In the genomic region with DNA sequence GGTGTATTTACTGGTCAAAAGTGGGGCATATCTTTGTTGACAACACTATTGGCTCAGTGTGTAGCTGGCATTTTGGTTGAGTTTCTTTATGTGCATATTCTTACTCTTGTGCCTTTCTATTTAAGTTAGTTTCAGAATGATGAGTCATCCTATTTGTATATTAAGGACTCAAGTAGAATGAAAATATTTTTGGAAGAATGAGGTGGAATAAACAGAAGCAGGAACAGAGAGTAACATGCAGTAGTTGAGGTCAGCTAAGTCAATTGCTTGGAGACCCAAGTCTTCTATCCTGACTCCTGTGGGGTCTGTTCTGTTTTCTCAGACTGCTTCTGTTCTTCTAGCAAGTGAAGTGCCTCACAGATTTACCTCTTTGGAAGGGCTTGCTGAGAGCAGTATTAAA, we compare ENCODE assay signal across 13 cellular contexts.
A peak's percentile ranks its signal among the peaks of the same experiment; 100 is the strongest.
DNase-seq lines count a peak whose midpoint lies in the region; ATAC-seq, FAIRE-seq and TF ChIP-seq lines count a peak whose summit lies in the region.
"Had no signal": no experiment of that assay in that cellular context is flagged by ENCODE, and none has a peak within 500 bp of the region (broad histone marks: within the 10 kb centered on the region; RNA-seq: fewer than 3 reads in every experiment).

No MANE protein-coding gene starts in this region.

- H3K4me1 ChIP-seq in adipocyte (ENCODE audit: control insufficient read depth, insufficient read depth, low read length) = peaks cover 14% of the 10 kb centered on the region
- H3K4me1 ChIP-seq: prostate gland had no signal

- H3K9ac ChIP-seq in adipocyte (ENCODE audit: low read length) = no peak overlapping the region

- no peak for FAIRE-seq in D721Med (lab: Jason Lieb, UNC)

- DNase-seq in GM12864 (ENCODE audit: low read depth) (peak; percentile 22), adipocyte (ENCODE audit: low read depth) (peak; percentile 46), D721Med (ENCODE audit: insufficient read length, low spot score) (no peak), SHP77 treated with DMSO at 0.1 percent for 48 hours (lab: John Stamatoyannopoulos, UW) (no peak)
- DNase-seq: activated T-cell treated with anti-CD3 and anti-CD28 coated beads, Interleukin-2, amount 50 U/mL, for 4 hours; NCI-H510A treated with DMSO at 0.1 percent for 48 hours; SHP77; stimulated activated CD4-positive, alpha-beta T cell treated with anti-CD3 and anti-CD28 coated beads, Interleukin-4, amount 100 ng/mL, for 24 hours had no signal

- H3K9me3 ChIP-seq in adipocyte (ENCODE audit: control insufficient read depth, low read length) = no peaks in the 10 kb centered on the region
- H3K9me3 ChIP-seq: prostate gland had no signal

- no peaks in the 10 kb centered on the region for H3K36me3 ChIP-seq in adipocyte (ENCODE audit: control insufficient read depth, insufficient read depth, low read length, severe bottlenecking)
- H3K36me3 ChIP-seq: prostate gland had no signal

- TF ChIP-seq CTCF in GM12864 (IDR thresholded peaks at IDR 0.05; ENCODE audit: low read depth, low read length, missing control alignments) (no peak), D721Med (IDR thresholded peaks at IDR 0.05; ENCODE audit: insufficient read depth, missing control alignments) (no peak)

- ATAC-seq in GM21360 (IDR thresholded peaks at IDR 0.05; ENCODE audit: unreplicated experiment) (peak; percentile 78), HG03039 (IDR thresholded peaks at IDR 0.05; ENCODE audit: unreplicated experiment) (peak; percentile 65), HG03457 (IDR thresholded peaks at IDR 0.05; ENCODE audit: unreplicated experiment) (no peak), HG03520 (IDR thresholded peaks at IDR 0.05; ENCODE audit: unreplicated experiment) (no peak)
- ATAC-seq: activated T-cell treated with anti-CD3 and anti-CD28 coated beads, Interleukin-2, amount 50 U/mL, for 4 hours had no signal

- H3K27me3 ChIP-seq in adipocyte (replicated peaks; ENCODE audit: control insufficient read depth, insufficient read depth, low read length) = peaks cover 6% of the 10 kb centered on the region

- no peak overlapping the region for H3K4me3 ChIP-seq in GM12864 (ENCODE audit: low read depth, low read length)
- H3K4me3 ChIP-seq in adipocyte (ENCODE audit: low read length) = no peak overlapping the region
- H3K4me3 ChIP-seq: prostate gland had no signal

Comparison
In these comparisons a context has a peak if more than half of its experiments do, and no peak if none do; other contexts are left out.
1. DNase-seq: peak in GM12864 (single experiment) and adipocyte (single experiment); none in D721Med (single experiment) and SHP77 treated with DMSO at 0.1 percent for 48 hours (single experiment).
2. ATAC-seq: peak in GM21360 (single experiment) and HG03039 (single experiment); none in HG03457 (single experiment) and HG03520 (single experiment).